Comparison of ENCODE assay signal across 1 cellular context in the genomic region with DNA sequence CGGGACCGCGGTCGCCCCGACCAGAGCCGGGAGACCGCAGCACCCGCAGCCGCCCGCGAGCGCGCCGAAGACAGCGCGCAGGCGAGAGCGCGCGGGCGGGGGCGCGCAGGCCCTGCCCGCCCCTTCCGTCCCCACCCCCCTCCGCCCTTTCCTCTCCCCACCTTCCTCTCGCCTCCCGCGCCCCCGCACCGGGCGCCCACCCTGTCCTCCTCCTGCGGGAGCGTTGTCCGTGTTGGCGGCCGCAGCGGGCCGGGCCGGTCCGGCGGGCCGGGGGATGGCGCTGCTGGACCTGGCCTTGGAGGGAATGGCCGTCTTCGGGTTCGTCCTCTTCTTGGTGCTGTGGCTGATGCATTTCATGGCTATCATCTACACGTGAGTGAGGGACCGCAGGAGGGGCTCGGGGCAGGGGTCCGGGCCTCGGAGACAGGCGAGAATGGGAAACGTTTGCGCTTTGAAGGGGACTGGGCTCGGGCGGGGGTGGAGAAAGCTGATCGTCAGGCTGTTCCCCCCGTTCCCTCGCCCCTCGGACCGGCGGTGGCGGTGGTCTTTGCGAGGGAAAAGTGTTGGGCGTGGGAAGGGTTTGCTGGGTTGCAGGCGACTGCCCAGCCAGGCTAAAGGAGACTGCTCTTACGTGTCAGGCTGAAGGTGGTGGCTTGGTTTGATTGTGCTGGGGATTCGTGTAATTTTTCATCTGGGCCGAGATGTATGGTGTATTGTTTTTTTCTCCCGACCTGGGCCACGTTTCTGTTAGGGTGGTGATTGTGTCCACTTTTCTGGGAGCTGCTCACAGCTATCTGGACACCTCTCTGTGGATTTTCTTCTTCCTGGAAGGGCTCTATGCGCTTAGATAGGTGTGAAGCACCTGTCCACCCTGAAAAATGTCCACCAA.
TF ChIP-seq lines count a peak whose summit lies in the region.

No MANE protein-coding gene starts in this region.

TF ChIP-seq in GM12878, 131 proteins besides CTCF, POLR2A, EP300 and RAD21 (continued from another document and continues in another):
- TF ChIP-seq BACH1 (IDR thresholded peaks at IDR 0.05; ENCODE audit: borderline replicate concordance) (no peak), FOS (IDR thresholded peaks at IDR 0.05; ENCODE audit: borderline replicate concordance, extremely low read depth, insufficient read length) (no peak), RFX5 (IDR thresholded peaks at IDR 0.05; ENCODE audit: low read depth, low read length) (no peak), PAX5 (IDR thresholded peaks at IDR 0.05; ENCODE audit: borderline replicate concordance, low read depth, low read length) (no peak), NR2C2 (IDR thresholded peaks at IDR 0.05; ENCODE audit: borderline replicate concordance, control insufficient read depth, insufficient read length, low read depth) (no peak), SPI1 (IDR thresholded peaks at IDR 0.05; ENCODE audit: borderline replicate concordance, insufficient read depth, low read depth, low read length) (no peak), NRF1 (conservative IDR thresholded peaks at IDR 0.05; ENCODE audit: low read depth, low read length) (no peak), JUND (IDR thresholded peaks at IDR 0.05; ENCODE audit: low read depth, low read length) (no peak), IKZF1 (conservative IDR thresholded peaks at IDR 0.05) (peak; percentile 50), MYC (IDR thresholded peaks at IDR 0.05; ENCODE audit: insufficient read depth, insufficient read length, insufficient replicate concordance, low read length, severe bottlenecking) (no peak), IKZF2 (IDR thresholded peaks at IDR 0.05) (no peak), TCF12 (IDR thresholded peaks at IDR 0.05; ENCODE audit: low read depth, low read length) (no peak), CREM (IDR thresholded peaks at IDR 0.05; ENCODE audit: low read depth) (no peak), MEF2A (IDR thresholded peaks at IDR 0.05; ENCODE audit: insufficient read depth, low read depth, low read length) (no peak), BHLHE40 (IDR thresholded peaks at IDR 0.05; ENCODE audit: borderline replicate concordance in 1 of 2, low read depth in 2 of 2, low read length in 1 of 2) (peak in 1 of 2 experiments; percentile 45; a peak in 3 of 4 replicates), YBX1 (IDR thresholded peaks at IDR 0.05) (no peak), ZNF622 (IDR thresholded peaks at IDR 0.05) (no peak), MTA2 (IDR thresholded peaks at IDR 0.05; ENCODE audit: low read depth) (peak; percentile 48; the same call in 1 of the 2 replicates), MEF2B (IDR thresholded peaks at IDR 0.05; ENCODE audit: partially characterized antibody, poor library complexity, severe bottlenecking) (no peak), MXI1 (IDR thresholded peaks at IDR 0.05; ENCODE audit: low read depth, low read length) (no peak), RB1 (IDR thresholded peaks at IDR 0.05; ENCODE audit: borderline replicate concordance) (no peak), NR2C1 (IDR thresholded peaks at IDR 0.05) (0 out of 2 replicates have a peak, but pooled peaks have one; percentile 4), KAT2A (conservative IDR thresholded peaks at IDR 0.05; ENCODE audit: control insufficient read depth, low read depth, low read length) (no peak), KDM1A (IDR thresholded peaks at IDR 0.05; ENCODE audit: borderline replicate concordance) (no peak), CHD4 (IDR thresholded peaks at IDR 0.05) (no peak), HDAC6 (IDR thresholded peaks at IDR 0.05; ENCODE audit: unreplicated experiment) (no peak), ZNF207 (IDR thresholded peaks at IDR 0.05; ENCODE audit: borderline replicate concordance) (no peak), CBX3 (IDR thresholded peaks at IDR 0.05; ENCODE audit: borderline replicate concordance, low read depth) (no peak), BMI1 (IDR thresholded peaks at IDR 0.05; ENCODE audit: borderline replicate concordance) (no peak), HDGF (IDR thresholded peaks at IDR 0.05) (0 out of 2 replicates have a peak, but pooled peaks have one; percentile 58), SMAD1 (IDR thresholded peaks at IDR 0.05; ENCODE audit: low read depth, partially characterized antibody) (no peak), DPF2 (IDR thresholded peaks at IDR 0.05) (peak; percentile 51; the same call in 1 of the 2 replicates), STAT1 (conservative IDR thresholded peaks at IDR 0.05) (no peak), ZNF274 (IDR thresholded peaks at IDR 0.05; ENCODE audit: insufficient read depth, insufficient read length) (no peak), RCOR1 (conservative IDR thresholded peaks at IDR 0.05; ENCODE audit: low read depth, low read length) (no peak), ETV6 (conservative IDR thresholded peaks at IDR 0.05 in 1 of 2, IDR thresholded peaks at IDR 0.05 in 1 of 2; ENCODE audit: borderline replicate concordance in 1 of 2, low read depth in 1 of 2) (no peak), MYB (IDR thresholded peaks at IDR 0.05; ENCODE audit: borderline replicate concordance, low read depth, low read length) (no peak)
- TF ChIP-seq, protein P1, sequence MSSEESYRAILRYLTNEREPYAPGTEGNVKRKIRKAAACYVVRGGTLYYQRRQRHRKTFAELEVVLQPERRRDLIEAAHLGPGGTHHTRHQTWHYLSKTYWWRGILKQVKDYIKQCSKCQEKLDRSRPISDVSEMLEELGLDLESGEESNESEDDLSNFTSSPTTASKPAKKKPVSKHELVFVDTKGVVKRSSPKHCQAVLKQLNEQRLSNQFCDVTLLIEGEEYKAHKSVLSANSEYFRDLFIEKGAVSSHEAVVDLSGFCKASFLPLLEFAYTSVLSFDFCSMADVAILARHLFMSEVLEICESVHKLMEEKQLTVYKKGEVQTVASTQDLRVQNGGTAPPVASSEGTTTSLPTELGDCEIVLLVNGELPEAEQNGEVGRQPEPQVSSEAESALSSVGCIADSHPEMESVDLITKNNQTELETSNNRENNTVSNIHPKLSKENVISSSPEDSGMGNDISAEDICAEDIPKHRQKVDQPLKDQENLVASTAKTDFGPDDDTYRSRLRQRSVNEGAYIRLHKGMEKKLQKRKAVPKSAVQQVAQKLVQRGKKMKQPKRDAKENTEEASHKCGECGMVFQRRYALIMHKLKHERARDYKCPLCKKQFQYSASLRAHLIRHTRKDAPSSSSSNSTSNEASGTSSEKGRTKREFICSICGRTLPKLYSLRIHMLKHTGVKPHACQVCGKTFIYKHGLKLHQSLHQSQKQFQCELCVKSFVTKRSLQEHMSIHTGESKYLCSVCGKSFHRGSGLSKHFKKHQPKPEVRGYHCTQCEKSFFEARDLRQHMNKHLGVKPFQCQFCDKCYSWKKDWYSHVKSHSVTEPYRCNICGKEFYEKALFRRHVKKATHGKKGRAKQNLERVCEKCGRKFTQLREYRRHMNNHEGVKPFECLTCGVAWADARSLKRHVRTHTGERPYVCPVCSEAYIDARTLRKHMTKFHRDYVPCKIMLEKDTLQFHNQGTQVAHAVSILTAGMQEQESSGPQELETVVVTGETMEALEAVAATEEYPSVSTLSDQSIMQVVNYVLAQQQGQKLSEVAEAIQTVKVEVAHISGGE (CRISPR knock-in tag; IDR thresholded peaks at IDR 0.05) = no peak
- TF ChIP-seq, protein P2, sequence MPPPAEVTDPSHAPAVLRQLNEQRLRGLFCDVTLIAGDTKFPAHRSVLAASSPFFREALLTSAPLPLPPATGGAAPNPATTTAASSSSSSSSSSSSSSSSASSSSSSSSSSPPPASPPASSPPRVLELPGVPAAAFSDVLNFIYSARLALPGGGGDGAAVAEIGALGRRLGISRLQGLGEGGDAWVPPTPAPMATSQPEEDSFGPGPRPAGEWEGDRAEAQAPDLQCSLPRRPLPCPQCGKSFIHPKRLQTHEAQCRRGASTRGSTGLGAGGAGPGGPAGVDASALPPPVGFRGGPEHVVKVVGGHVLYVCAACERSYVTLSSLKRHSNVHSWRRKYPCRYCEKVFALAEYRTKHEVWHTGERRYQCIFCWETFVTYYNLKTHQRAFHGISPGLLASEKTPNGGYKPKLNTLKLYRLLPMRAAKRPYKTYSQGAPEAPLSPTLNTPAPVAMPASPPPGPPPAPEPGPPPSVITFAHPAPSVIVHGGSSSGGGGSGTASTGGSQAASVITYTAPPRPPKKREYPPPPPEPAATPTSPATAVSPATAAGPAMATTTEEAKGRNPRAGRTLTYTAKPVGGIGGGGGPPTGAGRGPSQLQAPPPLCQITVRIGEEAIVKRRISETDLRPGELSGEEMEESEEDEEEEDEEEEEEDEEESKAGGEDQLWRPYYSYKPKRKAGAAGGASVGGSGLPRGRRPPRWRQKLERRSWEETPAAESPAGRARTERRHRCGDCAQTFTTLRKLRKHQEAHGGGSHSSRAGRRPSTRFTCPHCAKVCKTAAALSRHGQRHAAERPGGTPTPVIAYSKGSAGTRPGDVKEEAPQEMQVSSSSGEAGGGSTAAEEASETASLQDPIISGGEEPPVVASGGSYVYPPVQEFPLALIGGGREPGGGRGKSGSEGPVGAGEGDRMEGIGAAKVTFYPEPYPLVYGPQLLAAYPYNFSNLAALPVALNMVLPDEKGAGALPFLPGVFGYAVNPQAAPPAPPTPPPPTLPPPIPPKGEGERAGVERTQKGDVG (CRISPR knock-in tag; IDR thresholded peaks at IDR 0.05) = no peak
- TF ChIP-seq, protein P3, sequence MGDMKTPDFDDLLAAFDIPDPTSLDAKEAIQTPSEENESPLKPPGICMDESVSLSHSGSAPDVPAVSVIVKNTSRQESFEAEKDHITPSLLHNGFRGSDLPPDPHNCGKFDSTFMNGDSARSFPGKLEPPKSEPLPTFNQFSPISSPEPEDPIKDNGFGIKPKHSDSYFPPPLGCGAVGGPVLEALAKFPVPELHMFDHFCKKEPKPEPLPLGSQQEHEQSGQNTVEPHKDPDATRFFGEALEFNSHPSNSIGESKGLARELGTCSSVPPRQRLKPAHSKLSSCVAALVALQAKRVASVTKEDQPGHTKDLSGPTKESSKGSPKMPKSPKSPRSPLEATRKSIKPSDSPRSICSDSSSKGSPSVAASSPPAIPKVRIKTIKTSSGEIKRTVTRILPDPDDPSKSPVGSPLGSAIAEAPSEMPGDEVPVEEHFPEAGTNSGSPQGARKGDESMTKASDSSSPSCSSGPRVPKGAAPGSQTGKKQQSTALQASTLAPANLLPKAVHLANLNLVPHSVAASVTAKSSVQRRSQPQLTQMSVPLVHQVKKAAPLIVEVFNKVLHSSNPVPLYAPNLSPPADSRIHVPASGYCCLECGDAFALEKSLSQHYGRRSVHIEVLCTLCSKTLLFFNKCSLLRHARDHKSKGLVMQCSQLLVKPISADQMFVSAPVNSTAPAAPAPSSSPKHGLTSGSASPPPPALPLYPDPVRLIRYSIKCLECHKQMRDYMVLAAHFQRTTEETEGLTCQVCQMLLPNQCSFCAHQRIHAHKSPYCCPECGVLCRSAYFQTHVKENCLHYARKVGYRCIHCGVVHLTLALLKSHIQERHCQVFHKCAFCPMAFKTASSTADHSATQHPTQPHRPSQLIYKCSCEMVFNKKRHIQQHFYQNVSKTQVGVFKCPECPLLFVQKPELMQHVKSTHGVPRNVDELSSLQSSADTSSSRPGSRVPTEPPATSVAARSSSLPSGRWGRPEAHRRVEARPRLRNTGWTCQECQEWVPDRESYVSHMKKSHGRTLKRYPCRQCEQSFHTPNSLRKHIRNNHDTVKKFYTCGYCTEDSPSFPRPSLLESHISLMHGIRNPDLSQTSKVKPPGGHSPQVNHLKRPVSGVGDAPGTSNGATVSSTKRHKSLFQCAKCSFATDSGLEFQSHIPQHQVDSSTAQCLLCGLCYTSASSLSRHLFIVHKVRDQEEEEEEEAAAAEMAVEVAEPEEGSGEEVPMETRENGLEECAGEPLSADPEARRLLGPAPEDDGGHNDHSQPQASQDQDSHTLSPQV (IDR thresholded peaks at IDR 0.05) = no peak
- TF ChIP-seq, protein P4, sequence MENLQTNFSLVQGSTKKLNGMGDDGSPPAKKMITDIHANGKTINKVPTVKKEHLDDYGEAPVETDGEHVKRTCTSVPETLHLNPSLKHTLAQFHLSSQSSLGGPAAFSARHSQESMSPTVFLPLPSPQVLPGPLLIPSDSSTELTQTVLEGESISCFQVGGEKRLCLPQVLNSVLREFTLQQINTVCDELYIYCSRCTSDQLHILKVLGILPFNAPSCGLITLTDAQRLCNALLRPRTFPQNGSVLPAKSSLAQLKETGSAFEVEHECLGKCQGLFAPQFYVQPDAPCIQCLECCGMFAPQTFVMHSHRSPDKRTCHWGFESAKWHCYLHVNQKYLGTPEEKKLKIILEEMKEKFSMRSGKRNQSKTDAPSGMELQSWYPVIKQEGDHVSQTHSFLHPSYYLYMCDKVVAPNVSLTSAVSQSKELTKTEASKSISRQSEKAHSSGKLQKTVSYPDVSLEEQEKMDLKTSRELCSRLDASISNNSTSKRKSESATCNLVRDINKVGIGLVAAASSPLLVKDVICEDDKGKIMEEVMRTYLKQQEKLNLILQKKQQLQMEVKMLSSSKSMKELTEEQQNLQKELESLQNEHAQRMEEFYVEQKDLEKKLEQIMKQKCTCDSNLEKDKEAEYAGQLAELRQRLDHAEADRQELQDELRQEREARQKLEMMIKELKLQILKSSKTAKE (IDR thresholded peaks at IDR 0.05; ENCODE audit: low read depth, poor library complexity, severe bottlenecking) = no peak
- TF ChIP-seq, protein P5, sequence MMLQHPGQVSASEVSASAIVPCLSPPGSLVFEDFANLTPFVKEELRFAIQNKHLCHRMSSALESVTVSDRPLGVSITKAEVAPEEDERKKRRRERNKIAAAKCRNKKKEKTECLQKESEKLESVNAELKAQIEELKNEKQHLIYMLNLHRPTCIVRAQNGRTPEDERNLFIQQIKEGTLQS (IDR thresholded peaks at IDR 0.05; ENCODE audit: borderline replicate concordance, extremely low read depth, low read depth, low read length) = no peak
- TF ChIP-seq, protein P6, sequence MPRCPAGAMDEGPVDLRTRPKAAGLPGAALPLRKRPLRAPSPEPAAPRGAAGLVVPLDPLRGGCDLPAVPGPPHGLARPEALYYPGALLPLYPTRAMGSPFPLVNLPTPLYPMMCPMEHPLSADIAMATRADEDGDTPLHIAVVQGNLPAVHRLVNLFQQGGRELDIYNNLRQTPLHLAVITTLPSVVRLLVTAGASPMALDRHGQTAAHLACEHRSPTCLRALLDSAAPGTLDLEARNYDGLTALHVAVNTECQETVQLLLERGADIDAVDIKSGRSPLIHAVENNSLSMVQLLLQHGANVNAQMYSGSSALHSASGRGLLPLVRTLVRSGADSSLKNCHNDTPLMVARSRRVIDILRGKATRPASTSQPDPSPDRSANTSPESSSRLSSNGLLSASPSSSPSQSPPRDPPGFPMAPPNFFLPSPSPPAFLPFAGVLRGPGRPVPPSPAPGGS (IDR thresholded peaks at IDR 0.05; ENCODE audit: borderline replicate concordance, insufficient read depth, low read depth, low read length, poor library complexity, severe bottlenecking) = peak; percentile 17
- TF ChIP-seq, protein P7, sequence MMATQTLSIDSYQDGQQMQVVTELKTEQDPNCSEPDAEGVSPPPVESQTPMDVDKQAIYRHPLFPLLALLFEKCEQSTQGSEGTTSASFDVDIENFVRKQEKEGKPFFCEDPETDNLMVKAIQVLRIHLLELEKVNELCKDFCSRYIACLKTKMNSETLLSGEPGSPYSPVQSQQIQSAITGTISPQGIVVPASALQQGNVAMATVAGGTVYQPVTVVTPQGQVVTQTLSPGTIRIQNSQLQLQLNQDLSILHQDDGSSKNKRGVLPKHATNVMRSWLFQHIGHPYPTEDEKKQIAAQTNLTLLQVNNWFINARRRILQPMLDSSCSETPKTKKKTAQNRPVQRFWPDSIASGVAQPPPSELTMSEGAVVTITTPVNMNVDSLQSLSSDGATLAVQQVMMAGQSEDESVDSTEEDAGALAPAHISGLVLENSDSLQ (IDR thresholded peaks at IDR 0.05) = no peak
